Comparison of ENCODE assay signal across 1 cellular context in the genomic region with DNA sequence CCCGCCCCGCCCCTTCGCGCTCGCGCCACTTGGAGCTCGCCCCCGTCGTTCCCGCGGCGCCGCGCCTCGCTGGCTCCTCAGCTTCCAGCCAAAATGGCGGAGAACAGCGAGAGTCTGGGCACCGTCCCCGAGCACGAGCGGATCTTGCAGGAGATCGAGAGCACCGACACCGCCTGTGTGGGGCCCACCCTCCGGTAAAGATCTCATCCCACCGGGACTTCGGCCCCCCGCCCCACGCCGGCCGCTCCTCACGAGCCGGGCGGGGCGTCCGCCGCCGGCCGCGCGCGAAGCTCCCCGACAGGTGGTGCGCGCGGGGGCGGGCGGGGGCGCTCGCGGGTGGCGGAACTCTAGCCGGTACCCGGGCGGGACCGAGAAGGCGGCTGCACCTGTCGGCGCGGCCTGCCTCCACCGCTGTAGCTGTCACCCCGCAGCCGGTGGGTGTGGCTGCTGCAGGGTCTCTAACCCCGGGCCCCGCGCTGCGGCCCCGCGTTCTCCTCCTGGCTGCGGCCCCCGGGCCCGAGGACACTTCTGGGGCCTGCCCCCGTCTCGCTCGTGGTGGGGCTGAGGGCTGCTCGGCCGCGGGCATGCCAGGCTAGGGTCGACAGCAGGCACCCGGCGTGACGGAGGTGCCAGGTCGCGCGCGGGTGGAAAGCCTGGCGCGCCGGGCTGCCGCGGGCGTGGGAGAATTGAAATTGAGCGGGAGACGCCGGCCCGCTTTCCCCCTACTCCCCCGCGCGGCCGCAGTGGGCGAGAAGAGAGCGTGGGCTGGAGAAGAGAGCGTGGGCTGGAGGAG.
TF ChIP-seq lines count a peak whose summit lies in the region.

TSS of gene EXOC6 (plus strand) at position 80 of the 793 bp plus-strand sequence. CDS start at position 94, 14 bp downstream.

TF ChIP-seq in K562, 482 proteins besides CTCF, POLR2A, EP300 and RAD21 (continued from another document and continues in another):
- TF ChIP-seq PHTF2 (CRISPR knock-in tag; IDR thresholded peaks at IDR 0.05), result no peak
- TF ChIP-seq, protein P1, sequence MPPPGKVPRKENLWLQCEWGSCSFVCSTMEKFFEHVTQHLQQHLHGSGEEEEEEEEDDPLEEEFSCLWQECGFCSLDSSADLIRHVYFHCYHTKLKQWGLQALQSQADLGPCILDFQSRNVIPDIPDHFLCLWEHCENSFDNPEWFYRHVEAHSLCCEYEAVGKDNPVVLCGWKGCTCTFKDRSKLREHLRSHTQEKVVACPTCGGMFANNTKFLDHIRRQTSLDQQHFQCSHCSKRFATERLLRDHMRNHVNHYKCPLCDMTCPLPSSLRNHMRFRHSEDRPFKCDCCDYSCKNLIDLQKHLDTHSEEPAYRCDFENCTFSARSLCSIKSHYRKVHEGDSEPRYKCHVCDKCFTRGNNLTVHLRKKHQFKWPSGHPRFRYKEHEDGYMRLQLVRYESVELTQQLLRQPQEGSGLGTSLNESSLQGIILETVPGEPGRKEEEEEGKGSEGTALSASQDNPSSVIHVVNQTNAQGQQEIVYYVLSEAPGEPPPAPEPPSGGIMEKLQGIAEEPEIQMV (tag; conservative IDR thresholded peaks at IDR 0.05; ENCODE audit: low read depth), result no peak
- no peak for TF ChIP-seq ZNF780A (CRISPR knock-in tag; IDR thresholded peaks at IDR 0.05)
- TF ChIP-seq PCBP2 (IDR thresholded peaks at IDR 0.05; ENCODE audit: low read depth, low read length, poor library complexity, severe bottlenecking), result no peak
- TF ChIP-seq, protein P2, sequence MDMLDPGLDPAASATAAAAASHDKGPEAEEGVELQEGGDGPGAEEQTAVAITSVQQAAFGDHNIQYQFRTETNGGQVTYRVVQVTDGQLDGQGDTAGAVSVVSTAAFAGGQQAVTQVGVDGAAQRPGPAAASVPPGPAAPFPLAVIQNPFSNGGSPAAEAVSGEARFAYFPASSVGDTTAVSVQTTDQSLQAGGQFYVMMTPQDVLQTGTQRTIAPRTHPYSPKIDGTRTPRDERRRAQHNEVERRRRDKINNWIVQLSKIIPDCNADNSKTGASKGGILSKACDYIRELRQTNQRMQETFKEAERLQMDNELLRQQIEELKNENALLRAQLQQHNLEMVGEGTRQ (CRISPR knock-in tag; IDR thresholded peaks at IDR 0.05), result no peak
- no peak for TF ChIP-seq ZNF77 (CRISPR knock-in tag; IDR thresholded peaks at IDR 0.05)
- TF ChIP-seq ATF6 (CRISPR knock-in tag; IDR thresholded peaks at IDR 0.05), result no peak
- no peak for TF ChIP-seq JUNB (CRISPR knock-in tag; conservative IDR thresholded peaks at IDR 0.05)
- TF ChIP-seq NKRF (IDR thresholded peaks at IDR 0.05; ENCODE audit: borderline replicate concordance), result no peak
- no peak for TF ChIP-seq NCOA6 (IDR thresholded peaks at IDR 0.05)
- no peak for TF ChIP-seq ARID1B (IDR thresholded peaks at IDR 0.05)
- TF ChIP-seq TGIF2 (CRISPR knock-in tag; IDR thresholded peaks at IDR 0.05), result no peak
- peak; percentile 84; the same call in 1 of the 2 replicates for TF ChIP-seq SAFB (IDR thresholded peaks at IDR 0.05; ENCODE audit: borderline replicate concordance, low read depth, low read length)
- no peak for TF ChIP-seq ZNF431 (CRISPR knock-in tag; IDR thresholded peaks at IDR 0.05)
- no peak for TF ChIP-seq MCM5 (IDR thresholded peaks at IDR 0.05; ENCODE audit: low read depth)
- TF ChIP-seq HDAC6 (IDR thresholded peaks at IDR 0.05; ENCODE audit: low read depth, low read length), result no peak
- TF ChIP-seq RBBP5 (IDR thresholded peaks at IDR 0.05; ENCODE audit: borderline replicate concordance, insufficient read depth, low read length, poor library complexity, severe bottlenecking), result peak; percentile 93
- no peak for TF ChIP-seq ZBTB17 (CRISPR knock-in tag; IDR thresholded peaks at IDR 0.05)
- no peak for TF ChIP-seq CREB5 (CRISPR knock-in tag; IDR thresholded peaks at IDR 0.05)
- TF ChIP-seq IRF1 (CRISPR knock-in tag; IDR thresholded peaks at IDR 0.05; ENCODE audit: borderline replicate concordance), result no peak
- TF ChIP-seq EZH2 (IDR thresholded peaks at IDR 0.05; ENCODE audit: borderline replicate concordance, low read depth, low read length), result no peak
- no peak for TF ChIP-seq ZNF444 (CRISPR knock-in tag; IDR thresholded peaks at IDR 0.05)
- TF ChIP-seq NFYB (IDR thresholded peaks at IDR 0.05; ENCODE audit: extremely low read depth, insufficient read length), result no peak
- TF ChIP-seq, protein P3, sequence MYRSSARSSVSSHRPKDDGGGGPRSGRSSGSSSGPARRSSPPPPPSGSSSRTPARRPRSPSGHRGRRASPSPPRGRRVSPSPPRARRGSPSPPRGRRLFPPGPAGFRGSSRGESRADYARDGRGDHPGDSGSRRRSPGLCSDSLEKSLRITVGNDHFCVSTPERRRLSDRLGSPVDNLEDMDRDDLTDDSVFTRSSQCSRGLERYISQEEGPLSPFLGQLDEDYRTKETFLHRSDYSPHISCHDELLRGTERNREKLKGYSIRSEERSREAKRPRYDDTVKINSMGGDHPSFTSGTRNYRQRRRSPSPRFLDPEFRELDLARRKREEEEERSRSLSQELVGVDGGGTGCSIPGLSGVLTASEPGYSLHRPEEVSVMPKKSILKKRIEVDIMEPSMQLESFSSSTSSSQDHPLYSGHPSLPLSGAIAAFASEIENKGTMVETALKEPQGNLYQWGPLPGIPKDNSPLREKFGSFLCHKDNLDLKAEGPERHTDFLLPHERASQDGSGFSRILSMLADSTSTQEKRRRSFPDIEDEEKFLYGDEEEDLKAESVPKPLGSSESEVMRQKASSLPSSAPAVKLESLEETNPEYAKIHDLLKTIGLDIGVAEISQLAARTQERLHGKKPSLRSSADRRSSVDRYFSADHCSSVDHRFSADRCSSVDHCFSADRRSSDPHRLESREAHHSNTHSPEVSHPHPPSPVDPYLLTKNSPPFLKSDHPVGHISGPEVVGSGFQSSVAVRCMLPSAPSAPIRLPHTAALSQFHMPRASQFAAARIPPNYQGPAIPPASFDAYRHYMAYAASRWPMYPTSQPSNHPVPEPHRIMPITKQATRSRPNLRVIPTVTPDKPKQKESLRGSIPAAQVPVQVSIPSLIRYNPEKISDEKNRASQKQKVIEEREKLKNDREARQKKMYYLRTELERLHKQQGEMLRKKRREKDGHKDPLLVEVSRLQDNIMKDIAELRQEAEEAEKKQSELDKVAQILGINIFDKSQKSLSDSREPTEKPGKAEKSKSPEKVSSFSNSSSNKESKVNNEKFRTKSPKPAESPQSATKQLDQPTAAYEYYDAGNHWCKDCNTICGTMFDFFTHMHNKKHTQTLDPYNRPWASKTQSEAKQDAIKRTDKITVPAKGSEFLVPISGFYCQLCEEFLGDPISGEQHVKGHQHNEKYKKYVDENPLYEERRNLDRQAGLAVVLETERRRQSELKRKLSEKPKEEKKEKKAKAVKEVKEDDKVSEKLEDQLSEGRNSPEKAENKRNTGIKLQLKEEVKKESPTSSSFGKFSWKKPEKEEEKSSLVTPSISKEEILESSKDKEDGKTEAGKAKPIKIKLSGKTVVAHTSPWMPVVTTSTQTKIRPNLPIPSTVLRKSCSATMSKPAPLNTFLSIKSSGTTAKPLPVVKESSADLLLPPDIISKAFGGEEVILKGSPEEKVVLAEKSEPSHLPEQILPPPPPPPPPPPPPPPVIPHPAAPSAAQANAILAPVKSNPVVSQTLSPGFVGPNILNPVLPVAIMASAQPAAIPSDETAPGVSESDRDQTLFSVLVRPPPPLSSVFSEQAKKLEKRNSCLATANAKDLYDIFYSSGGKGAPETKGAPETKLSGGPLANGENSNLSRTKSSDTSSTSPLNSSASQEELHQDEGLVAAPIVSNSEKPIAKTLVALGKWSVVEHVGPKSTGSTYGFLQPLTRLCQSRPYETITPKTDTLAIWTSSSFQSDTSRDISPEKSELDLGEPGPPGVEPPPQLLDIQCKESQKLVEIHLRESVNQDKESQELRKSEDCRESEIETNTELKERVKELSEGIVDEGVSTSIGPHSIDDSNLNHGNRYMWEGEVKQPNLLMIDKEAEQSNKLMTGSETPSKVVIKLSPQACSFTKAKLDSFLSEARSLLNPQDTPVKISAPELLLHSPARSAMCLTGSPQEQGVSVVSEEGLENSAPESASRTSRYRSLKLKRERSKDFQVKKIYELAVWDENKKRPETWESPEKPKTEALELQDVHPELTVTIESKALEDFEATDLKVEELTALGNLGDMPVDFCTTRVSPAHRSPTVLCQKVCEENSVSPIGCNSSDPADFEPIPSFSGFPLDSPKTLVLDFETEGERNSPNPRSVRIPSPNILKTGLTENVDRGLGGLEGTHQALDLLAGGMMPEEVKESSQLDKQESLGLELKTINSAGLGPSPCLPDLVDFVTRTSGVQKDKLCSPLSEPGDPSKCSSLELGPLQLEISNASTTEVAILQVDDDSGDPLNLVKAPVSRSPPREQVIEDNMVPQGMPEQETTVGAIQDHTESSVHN (IDR thresholded peaks at IDR 0.05; ENCODE audit: borderline replicate concordance in 1 of 2, low read depth in 1 of 2), result no peak
- TF ChIP-seq, protein P4, sequence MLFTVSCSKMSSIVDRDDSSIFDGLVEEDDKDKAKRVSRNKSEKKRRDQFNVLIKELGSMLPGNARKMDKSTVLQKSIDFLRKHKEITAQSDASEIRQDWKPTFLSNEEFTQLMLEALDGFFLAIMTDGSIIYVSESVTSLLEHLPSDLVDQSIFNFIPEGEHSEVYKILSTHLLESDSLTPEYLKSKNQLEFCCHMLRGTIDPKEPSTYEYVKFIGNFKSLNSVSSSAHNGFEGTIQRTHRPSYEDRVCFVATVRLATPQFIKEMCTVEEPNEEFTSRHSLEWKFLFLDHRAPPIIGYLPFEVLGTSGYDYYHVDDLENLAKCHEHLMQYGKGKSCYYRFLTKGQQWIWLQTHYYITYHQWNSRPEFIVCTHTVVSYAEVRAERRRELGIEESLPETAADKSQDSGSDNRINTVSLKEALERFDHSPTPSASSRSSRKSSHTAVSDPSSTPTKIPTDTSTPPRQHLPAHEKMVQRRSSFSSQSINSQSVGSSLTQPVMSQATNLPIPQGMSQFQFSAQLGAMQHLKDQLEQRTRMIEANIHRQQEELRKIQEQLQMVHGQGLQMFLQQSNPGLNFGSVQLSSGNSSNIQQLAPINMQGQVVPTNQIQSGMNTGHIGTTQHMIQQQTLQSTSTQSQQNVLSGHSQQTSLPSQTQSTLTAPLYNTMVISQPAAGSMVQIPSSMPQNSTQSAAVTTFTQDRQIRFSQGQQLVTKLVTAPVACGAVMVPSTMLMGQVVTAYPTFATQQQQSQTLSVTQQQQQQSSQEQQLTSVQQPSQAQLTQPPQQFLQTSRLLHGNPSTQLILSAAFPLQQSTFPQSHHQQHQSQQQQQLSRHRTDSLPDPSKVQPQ (CRISPR knock-in tag; IDR thresholded peaks at IDR 0.05; ENCODE audit: borderline replicate concordance), result no peak
- TF ChIP-seq PHF8 (IDR thresholded peaks at IDR 0.05; ENCODE audit: borderline replicate concordance, low read length), result peak; percentile 67; the same call in 1 of the 2 replicates
- TF ChIP-seq NFIX (CRISPR knock-in tag; IDR thresholded peaks at IDR 0.05; ENCODE audit: low read depth), result no peak
- TF ChIP-seq, protein P5, sequence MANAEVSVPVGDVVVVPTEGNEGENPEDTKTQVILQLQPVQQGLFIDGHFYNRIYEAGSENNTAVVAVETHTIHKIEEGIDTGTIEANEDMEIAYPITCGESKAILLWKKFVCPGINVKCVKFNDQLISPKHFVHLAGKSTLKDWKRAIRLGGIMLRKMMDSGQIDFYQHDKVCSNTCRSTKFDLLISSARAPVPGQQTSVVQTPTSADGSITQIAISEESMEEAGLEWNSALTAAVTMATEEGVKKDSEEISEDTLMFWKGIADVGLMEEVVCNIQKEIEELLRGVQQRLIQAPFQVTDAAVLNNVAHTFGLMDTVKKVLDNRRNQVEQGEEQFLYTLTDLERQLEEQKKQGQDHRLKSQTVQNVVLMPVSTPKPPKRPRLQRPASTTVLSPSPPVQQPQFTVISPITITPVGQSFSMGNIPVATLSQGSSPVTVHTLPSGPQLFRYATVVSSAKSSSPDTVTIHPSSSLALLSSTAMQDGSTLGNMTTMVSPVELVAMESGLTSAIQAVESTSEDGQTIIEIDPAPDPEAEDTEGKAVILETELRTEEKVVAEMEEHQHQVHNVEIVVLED (CRISPR knock-in tag; IDR thresholded peaks at IDR 0.05), result peak; percentile 43; the same call in 1 of the 2 replicates
- no peak for TF ChIP-seq RCOR1 (IDR thresholded peaks at IDR 0.05; ENCODE audit: borderline replicate concordance in 1 of 2, low read depth in 2 of 2, low read length in 2 of 2)
- no peak for TF ChIP-seq MEF2D (tag; conservative IDR thresholded peaks at IDR 0.05; ENCODE audit: low read depth)
- no peak for TF ChIP-seq HNRNPK (IDR thresholded peaks at IDR 0.05; ENCODE audit: low read depth, low read length, poor library complexity, severe bottlenecking)
